ENCODE assay signal across 8 cellular contexts in genomic region chrX:31658360-31658759, GRCh38.
DNase-seq lines count a peak whose midpoint lies in the region; ATAC-seq and TF ChIP-seq lines count a peak whose summit lies in the region.

No MANE protein-coding gene starts in this region.

- no peaks in the 10 kb centered on the region for H3F3A ChIP-seq in GM23248 (ENCODE audit: insufficient read depth)
- no peaks in the 10 kb centered on the region for H3F3A ChIP-seq in smooth muscle cell (ENCODE audit: low read depth)

- H3K4me2 ChIP-seq in GM23248 (ENCODE audit: unreplicated experiment) (no peak overlapping the region), OCI-LY3 (ENCODE audit: low read length) (peak overlapping the region; percentile 59), smooth muscle cell (no peak overlapping the region)

- H3K4me1 Mint-ChIP-seq in mesothelial cell of epicardium = peaks cover 5% of the 10 kb centered on the region
- no peaks in the 10 kb centered on the region for H3K4me1 Mint-ChIP-seq in activated T-helper 1 cell treated with anti-CD3 and anti-CD28 coated beads, Interleukin-12 subunit alpha, Interleukin-12 subunit beta, Interleukin-2, Interleukin-4 antibody, amounts not matched to agents 30 ng/mL and 10 ng/mL and 1 ng/mL, durations not matched to agents 14 hours and 24 hours and 36 hours (ENCODE audit: low read depth)

- H2AFZ ChIP-seq in GM23248 = no peak overlapping the region
- no peak overlapping the region for H2AFZ ChIP-seq in OCI-LY3 (ENCODE audit: low read depth, low read length)
- H2AFZ ChIP-seq in smooth muscle cell (ENCODE audit: low read depth) = no peak overlapping the region

- H3K4me3 Mint-ChIP-seq in mesothelial cell of epicardium = no peak overlapping the region
- H3K4me3 Mint-ChIP-seq in activated T-helper 1 cell treated with anti-CD3 and anti-CD28 coated beads, Interleukin-12 subunit alpha, Interleukin-12 subunit beta, Interleukin-2, Interleukin-4 antibody, amounts not matched to agents 30 ng/mL and 10 ng/mL and 1 ng/mL, durations not matched to agents 14 hours and 24 hours and 36 hours = no peak overlapping the region

- H3K27me3 ChIP-seq in GM23248 (replicated peaks; ENCODE audit: insufficient read depth) (0 out of 2 replicates have a peak, but pooled peaks cover 3% of the 10 kb centered on the region), OCI-LY3 (ENCODE audit: low read depth, low read length) (no peaks in the 10 kb centered on the region), esophagus squamous epithelium (no peaks in the 10 kb centered on the region), smooth muscle cell (ENCODE audit: low read depth) (no peaks in the 10 kb centered on the region)

- in situ Hi-C loops in GM23248 (cut with MboI) = loop anchor here (10.0 to 25.0 kb wide), 3 partner anchors 374 to 614 kb away; no protein-coding TSS in a partner anchor

- TF ChIP-seq CTCF in AG09319 (IDR thresholded peaks at IDR 0.05; ENCODE audit: low read depth, low read length) (peak; percentile 48), OCI-LY3 (IDR thresholded peaks at IDR 0.05; ENCODE audit: low read depth, low read length) (peak; percentile 70), esophagus squamous epithelium (IDR thresholded peaks at IDR 0.05) (peak in 5 of 6 experiments; percentile 20 to 50 (median 37)), smooth muscle cell (IDR thresholded peaks at IDR 0.05; ENCODE audit: borderline replicate concordance, insufficient read depth, poor library complexity, severe bottlenecking) (peak; percentile 49), mesothelial cell of epicardium (IDR thresholded peaks at IDR 0.05; ENCODE audit: unreplicated experiment) (no peak)

- H3K4me3 ChIP-seq in GM23248 (no peak overlapping the region), OCI-LY3 (ENCODE audit: low read length) (no peak overlapping the region), esophagus squamous epithelium (no peak overlapping the region), smooth muscle cell (no peak overlapping the region)

- H3K27ac ChIP-seq in GM23248 (no peak overlapping the region), OCI-LY3 (ENCODE audit: low read length) (peak overlapping the region; percentile 99), esophagus squamous epithelium (no peak overlapping the region), smooth muscle cell (ENCODE audit: low read depth) (no peak overlapping the region)

- H3K9me2 ChIP-seq in GM23248 (ENCODE audit: insufficient read depth) = no peaks in the 10 kb centered on the region

- H3K36me3 ChIP-seq in GM23248 (ENCODE audit: low read depth) = no peaks in the 10 kb centered on the region
- H3K36me3 ChIP-seq in OCI-LY3 (replicated peaks; ENCODE audit: low read depth, low read length) = no peaks in the 10 kb centered on the region
- H3K36me3 ChIP-seq in esophagus squamous epithelium = no peaks in the 10 kb centered on the region
- H3K36me3 ChIP-seq in smooth muscle cell (ENCODE audit: low read depth) = no peaks in the 10 kb centered on the region

- peaks cover 27% of the 10 kb centered on the region for H3K9me3 Mint-ChIP-seq in mesothelial cell of epicardium
- H3K9me3 Mint-ChIP-seq in activated T-helper 1 cell treated with anti-CD3 and anti-CD28 coated beads, Interleukin-12 subunit alpha, Interleukin-12 subunit beta, Interleukin-2, Interleukin-4 antibody, amounts not matched to agents 30 ng/mL and 10 ng/mL and 1 ng/mL, durations not matched to agents 14 hours and 24 hours and 36 hours = no peaks in the 10 kb centered on the region

- ATAC-seq in GM19463 (IDR thresholded peaks at IDR 0.05; ENCODE audit: unreplicated experiment) = no peak

- DNase-seq in AG09319 (ENCODE audit: extremely low read depth, low read depth) (no peak), GM23248 (peak; percentile 52), esophagus squamous epithelium (lab: John Stamatoyannopoulos, UW) (no peak), smooth muscle cell (lab: John Stamatoyannopoulos, UW; ENCODE audit: unreplicated experiment) (no peak), mesothelial cell of epicardium (ENCODE audit: low spot score in 2 of 2, unreplicated experiment in 2 of 2) (no peak)
- no peak for DNase-seq in activated T-helper 1 cell treated with anti-CD3 and anti-CD28 coated beads, Interleukin-12 subunit alpha, Interleukin-12 subunit beta, Interleukin-2, Interleukin-4 antibody, amounts not matched to agents 30 ng/mL and 10 ng/mL and 1 ng/mL, durations not matched to agents 14 hours and 24 hours and 36 hours (ENCODE audit: low spot score)

- H3K9ac ChIP-seq in GM23248 (no peak overlapping the region), OCI-LY3 (ENCODE audit: low read length) (peak overlapping the region; percentile 67), smooth muscle cell (ENCODE audit: low read depth) (no peak overlapping the region)

- TF ChIP-seq POLR2A in esophagus squamous epithelium (IDR thresholded peaks at IDR 0.05) = no peak

- H3K79me2 ChIP-seq in GM23248 (ENCODE audit: insufficient read depth) = no peaks in the 10 kb centered on the region
- H3K79me2 ChIP-seq in OCI-LY3 (ENCODE audit: low read length) = no peaks in the 10 kb centered on the region
- H3K79me2 ChIP-seq in smooth muscle cell (ENCODE audit: low read depth) = no peaks in the 10 kb centered on the region

- intact Hi-C loops in esophagus squamous epithelium (cut with DNase I) = no loop called here
- intact Hi-C loops in activated T-helper 1 cell treated with anti-CD3 and anti-CD28 coated beads, Interleukin-12 subunit alpha, Interleukin-12 subunit beta, Interleukin-2, Interleukin-4 antibody, amounts not matched to agents 30 ng/mL and 10 ng/mL and 1 ng/mL, durations not matched to agents 14 hours and 24 hours and 36 hours (cut with micrococcal nuclease) = loop anchor here (1.0 to 2.0 kb wide), 4 partner anchors 444 to 924 kb away; no protein-coding TSS in a partner anchor

- 0 to 2% methylated on average over 4 of the region's 4 CpGs for WGBS in GM23248 (ENCODE audit: low coverage in 1 of 2, low lambda C conversion rate in 2 of 2, missing lambda C conversion rate in 2 of 2), 2 experiments
- 3 to 5% methylated on average over 4 of the region's 4 CpGs for WGBS in esophagus squamous epithelium, 2 donors
- WGBS in smooth muscle cell (ENCODE audit: low lambda C conversion rate) = 14% methylated on average over 4 of the region's 4 CpGs

- peaks cover 2% of the 10 kb centered on the region for H3K36me3 Mint-ChIP-seq in mesothelial cell of epicardium
- no peaks in the 10 kb centered on the region for H3K36me3 Mint-ChIP-seq in activated T-helper 1 cell treated with anti-CD3 and anti-CD28 coated beads, Interleukin-12 subunit alpha, Interleukin-12 subunit beta, Interleukin-2, Interleukin-4 antibody, amounts not matched to agents 30 ng/mL and 10 ng/mL and 1 ng/mL, durations not matched to agents 14 hours and 24 hours and 36 hours (ENCODE audit: low read depth)

- H3K4me1 ChIP-seq in GM23248 (ENCODE audit: insufficient read depth) (no peaks in the 10 kb centered on the region), OCI-LY3 (ENCODE audit: low read length) (peaks cover 48% of the 10 kb centered on the region), esophagus squamous epithelium (no peaks in the 10 kb centered on the region), smooth muscle cell (ENCODE audit: low read depth) (no peaks in the 10 kb centered on the region)

- no peaks in the 10 kb centered on the region for H3K9me3 ChIP-seq in GM23248 (ENCODE audit: low read depth)
- no peaks in the 10 kb centered on the region for H3K9me3 ChIP-seq in OCI-LY3 (ENCODE audit: insufficient read depth, low read length)
- H3K9me3 ChIP-seq in esophagus squamous epithelium = no peaks in the 10 kb centered on the region
- H3K9me3 ChIP-seq in smooth muscle cell (replicated peaks; ENCODE audit: low read depth) = no peaks in the 10 kb centered on the region

- H3K27me3 Mint-ChIP-seq in mesothelial cell of epicardium (ENCODE audit: low read depth) = no peaks in the 10 kb centered on the region
- H3K27me3 Mint-ChIP-seq in activated T-helper 1 cell treated with anti-CD3 and anti-CD28 coated beads, Interleukin-12 subunit alpha, Interleukin-12 subunit beta, Interleukin-2, Interleukin-4 antibody, amounts not matched to agents 30 ng/mL and 10 ng/mL and 1 ng/mL, durations not matched to agents 14 hours and 24 hours and 36 hours (ENCODE audit: insufficient read depth) = no peaks in the 10 kb centered on the region

- H4K20me1 ChIP-seq in GM23248 (ENCODE audit: insufficient read depth) (no peaks in the 10 kb centered on the region), OCI-LY3 (ENCODE audit: insufficient read depth, low read length) (no peaks in the 10 kb centered on the region), smooth muscle cell (ENCODE audit: low read depth) (no peaks in the 10 kb centered on the region)

- no peak overlapping the region for H3K27ac Mint-ChIP-seq in mesothelial cell of epicardium
- H3K27ac Mint-ChIP-seq in activated T-helper 1 cell treated with anti-CD3 and anti-CD28 coated beads, Interleukin-12 subunit alpha, Interleukin-12 subunit beta, Interleukin-2, Interleukin-4 antibody, amounts not matched to agents 30 ng/mL and 10 ng/mL and 1 ng/mL, durations not matched to agents 14 hours and 24 hours and 36 hours = no peak overlapping the region
